ENCODE assay signal across 1 cellular context in genomic region chr3:9791790-9792404, GRCh38.
A peak's percentile ranks its signal among the peaks of the same experiment; 100 is the strongest.
TF ChIP-seq lines count a peak whose summit lies in the region.

No MANE protein-coding gene starts in this region.

TF ChIP-seq in K562, 482 proteins besides CTCF, POLR2A, EP300 and RAD21 (continues in another document):
- TF ChIP-seq MIER1 (IDR thresholded peaks at IDR 0.05; ENCODE audit: low read depth) (peak; percentile 62; the same call in 1 of the 2 replicates), GATAD2B (IDR thresholded peaks at IDR 0.05; ENCODE audit: borderline replicate concordance) (peak; percentile 77; the same call in 1 of the 2 replicates), ZNF316 (IDR thresholded peaks at IDR 0.05) (no peak), FOXM1 (IDR thresholded peaks at IDR 0.05; ENCODE audit: low read depth) (0 out of 2 replicates have a peak, but pooled peaks have one; percentile 24), FOXM1 (CRISPR knock-in tag; IDR thresholded peaks at IDR 0.05; ENCODE audit: low read depth) (no peak), ZNF589 (CRISPR knock-in tag; IDR thresholded peaks at IDR 0.05; ENCODE audit: low read depth) (0 out of 2 replicates have a peak, but pooled peaks have one; percentile 21), PYGO2 (tag; IDR thresholded peaks at IDR 0.05) (0 out of 2 replicates have a peak, but pooled peaks have one; percentile 27), BCL6 (CRISPR knock-in tag; IDR thresholded peaks at IDR 0.05) (0 out of 2 replicates have a peak, but pooled peaks have one; percentile 20), ZNF668 (CRISPR knock-in tag; IDR thresholded peaks at IDR 0.05) (0 out of 2 replicates have a peak, but pooled peaks have one; percentile 24), YBX1 (IDR thresholded peaks at IDR 0.05) (no peak), ZNF780A (CRISPR knock-in tag; IDR thresholded peaks at IDR 0.05) (0 out of 2 replicates have a peak, but pooled peaks have one; percentile 46), HDAC2 (IDR thresholded peaks at IDR 0.05) (peak; percentile 86), CBX1 (IDR thresholded peaks at IDR 0.05; ENCODE audit: low read depth) (peak; percentile 81; the same call in 1 of the 2 replicates), SUPT5H (IDR thresholded peaks at IDR 0.05) (0 out of 2 replicates have a peak, but pooled peaks have one; percentile 66), ARNT (IDR thresholded peaks at IDR 0.05) (peak in 1 of 2 experiments; percentile 68; a peak in 1 of 4 replicates), TEAD1 (CRISPR knock-in tag; IDR thresholded peaks at IDR 0.05) (peak in 1 of 2 experiments; percentile 37; a peak in 1 of 4 replicates), ZNF280B (CRISPR knock-in tag; IDR thresholded peaks at IDR 0.05) (peak; percentile 62; the same call in 1 of the 2 replicates), PHF20 (IDR thresholded peaks at IDR 0.05; ENCODE audit: partially characterized antibody) (peak; percentile 8), ZNF551 (CRISPR knock-in tag; IDR thresholded peaks at IDR 0.05) (0 out of 2 replicates have a peak, but pooled peaks have one; percentile 65), ZNF518B (CRISPR knock-in tag; IDR thresholded peaks at IDR 0.05) (0 out of 2 replicates have a peak, but pooled peaks have one; percentile 46), NBN (IDR thresholded peaks at IDR 0.05; ENCODE audit: low read depth) (0 out of 2 replicates have a peak, but pooled peaks have one; percentile 25), TAF9B (IDR thresholded peaks at IDR 0.05; ENCODE audit: partially characterized antibody) (peak; percentile 50), CHCHD3 (CRISPR knock-in tag; IDR thresholded peaks at IDR 0.05) (0 out of 2 replicates have a peak, but pooled peaks have one; percentile 26), PHF8 (IDR thresholded peaks at IDR 0.05; ENCODE audit: borderline replicate concordance, low read length) (peak; percentile 72; the same call in 1 of the 2 replicates), ZNF592 (IDR thresholded peaks at IDR 0.05) (peak; percentile 55; the same call in 1 of the 2 replicates), KDM1A (IDR thresholded peaks at IDR 0.05) (peak; percentile 90 to 94), ZNF584 (CRISPR knock-in tag; IDR thresholded peaks at IDR 0.05; ENCODE audit: low read depth) (no peak), TEAD4 (IDR thresholded peaks at IDR 0.05; ENCODE audit: low read length) (peak; percentile 25; the same call in 1 of the 2 replicates), TEAD4 (CRISPR knock-in tag; IDR thresholded peaks at IDR 0.05; ENCODE audit: borderline replicate concordance) (no peak)
- TF ChIP-seq, protein P1, sequence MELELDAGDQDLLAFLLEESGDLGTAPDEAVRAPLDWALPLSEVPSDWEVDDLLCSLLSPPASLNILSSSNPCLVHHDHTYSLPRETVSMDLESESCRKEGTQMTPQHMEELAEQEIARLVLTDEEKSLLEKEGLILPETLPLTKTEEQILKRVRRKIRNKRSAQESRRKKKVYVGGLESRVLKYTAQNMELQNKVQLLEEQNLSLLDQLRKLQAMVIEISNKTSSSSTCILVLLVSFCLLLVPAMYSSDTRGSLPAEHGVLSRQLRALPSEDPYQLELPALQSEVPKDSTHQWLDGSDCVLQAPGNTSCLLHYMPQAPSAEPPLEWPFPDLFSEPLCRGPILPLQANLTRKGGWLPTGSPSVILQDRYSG (tag; conservative IDR thresholded peaks at IDR 0.05; ENCODE audit: low read depth): 0 out of 2 replicates have a peak, but pooled peaks have one; percentile 20
- TF ChIP-seq, protein P2, sequence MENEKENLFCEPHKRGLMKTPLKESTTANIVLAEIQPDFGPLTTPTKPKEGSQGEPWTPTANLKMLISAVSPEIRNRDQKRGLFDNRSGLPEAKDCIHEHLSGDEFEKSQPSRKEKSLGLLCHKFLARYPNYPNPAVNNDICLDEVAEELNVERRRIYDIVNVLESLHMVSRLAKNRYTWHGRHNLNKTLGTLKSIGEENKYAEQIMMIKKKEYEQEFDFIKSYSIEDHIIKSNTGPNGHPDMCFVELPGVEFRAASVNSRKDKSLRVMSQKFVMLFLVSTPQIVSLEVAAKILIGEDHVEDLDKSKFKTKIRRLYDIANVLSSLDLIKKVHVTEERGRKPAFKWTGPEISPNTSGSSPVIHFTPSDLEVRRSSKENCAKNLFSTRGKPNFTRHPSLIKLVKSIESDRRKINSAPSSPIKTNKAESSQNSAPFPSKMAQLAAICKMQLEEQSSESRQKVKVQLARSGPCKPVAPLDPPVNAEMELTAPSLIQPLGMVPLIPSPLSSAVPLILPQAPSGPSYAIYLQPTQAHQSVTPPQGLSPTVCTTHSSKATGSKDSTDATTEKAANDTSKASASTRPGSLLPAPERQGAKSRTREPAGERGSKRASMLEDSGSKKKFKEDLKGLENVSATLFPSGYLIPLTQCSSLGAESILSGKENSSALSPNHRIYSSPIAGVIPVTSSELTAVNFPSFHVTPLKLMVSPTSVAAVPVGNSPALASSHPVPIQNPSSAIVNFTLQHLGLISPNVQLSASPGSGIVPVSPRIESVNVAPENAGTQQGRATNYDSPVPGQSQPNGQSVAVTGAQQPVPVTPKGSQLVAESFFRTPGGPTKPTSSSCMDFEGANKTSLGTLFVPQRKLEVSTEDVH (IDR thresholded peaks at IDR 0.05; ENCODE audit: low read depth, partially characterized antibody): peak; percentile 22
- TF ChIP-seq, protein P3, sequence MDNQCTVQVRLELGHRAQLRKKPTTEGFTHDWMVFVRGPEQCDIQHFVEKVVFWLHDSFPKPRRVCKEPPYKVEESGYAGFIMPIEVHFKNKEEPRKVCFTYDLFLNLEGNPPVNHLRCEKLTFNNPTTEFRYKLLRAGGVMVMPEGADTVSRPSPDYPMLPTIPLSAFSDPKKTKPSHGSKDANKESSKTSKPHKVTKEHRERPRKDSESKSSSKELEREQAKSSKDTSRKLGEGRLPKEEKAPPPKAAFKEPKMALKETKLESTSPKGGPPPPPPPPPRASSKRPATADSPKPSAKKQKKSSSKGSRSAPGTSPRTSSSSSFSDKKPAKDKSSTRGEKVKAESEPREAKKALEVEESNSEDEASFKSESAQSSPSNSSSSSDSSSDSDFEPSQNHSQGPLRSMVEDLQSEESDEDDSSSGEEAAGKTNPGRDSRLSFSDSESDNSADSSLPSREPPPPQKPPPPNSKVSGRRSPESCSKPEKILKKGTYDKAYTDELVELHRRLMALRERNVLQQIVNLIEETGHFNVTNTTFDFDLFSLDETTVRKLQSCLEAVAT (IDR thresholded peaks at IDR 0.05): peak in 1 of 2 experiments; percentile 11; a peak in 1 of 4 replicates
- TF ChIP-seq, protein P4, sequence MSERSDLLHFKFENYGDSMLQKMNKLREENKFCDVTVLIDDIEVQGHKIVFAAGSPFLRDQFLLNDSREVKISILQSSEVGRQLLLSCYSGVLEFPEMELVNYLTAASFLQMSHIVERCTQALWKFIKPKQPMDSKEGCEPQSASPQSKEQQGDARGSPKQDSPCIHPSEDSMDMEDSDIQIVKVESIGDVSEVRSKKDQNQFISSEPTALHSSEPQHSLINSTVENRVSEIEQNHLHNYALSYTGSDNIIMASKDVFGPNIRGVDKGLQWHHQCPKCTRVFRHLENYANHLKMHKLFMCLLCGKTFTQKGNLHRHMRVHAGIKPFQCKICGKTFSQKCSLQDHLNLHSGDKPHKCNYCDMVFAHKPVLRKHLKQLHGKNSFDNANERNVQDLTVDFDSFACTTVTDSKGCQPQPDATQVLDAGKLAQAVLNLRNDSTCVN (CRISPR knock-in tag; IDR thresholded peaks at IDR 0.05): 0 out of 2 replicates have a peak, but pooled peaks have one; percentile 41
- TF ChIP-seq, protein P5, sequence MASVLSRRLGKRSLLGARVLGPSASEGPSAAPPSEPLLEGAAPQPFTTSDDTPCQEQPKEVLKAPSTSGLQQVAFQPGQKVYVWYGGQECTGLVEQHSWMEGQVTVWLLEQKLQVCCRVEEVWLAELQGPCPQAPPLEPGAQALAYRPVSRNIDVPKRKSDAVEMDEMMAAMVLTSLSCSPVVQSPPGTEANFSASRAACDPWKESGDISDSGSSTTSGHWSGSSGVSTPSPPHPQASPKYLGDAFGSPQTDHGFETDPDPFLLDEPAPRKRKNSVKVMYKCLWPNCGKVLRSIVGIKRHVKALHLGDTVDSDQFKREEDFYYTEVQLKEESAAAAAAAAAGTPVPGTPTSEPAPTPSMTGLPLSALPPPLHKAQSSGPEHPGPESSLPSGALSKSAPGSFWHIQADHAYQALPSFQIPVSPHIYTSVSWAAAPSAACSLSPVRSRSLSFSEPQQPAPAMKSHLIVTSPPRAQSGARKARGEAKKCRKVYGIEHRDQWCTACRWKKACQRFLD (CRISPR knock-in tag; IDR thresholded peaks at IDR 0.05): peak; percentile 80; the same call in 1 of the 2 replicates
- TF ChIP-seq, protein P6, sequence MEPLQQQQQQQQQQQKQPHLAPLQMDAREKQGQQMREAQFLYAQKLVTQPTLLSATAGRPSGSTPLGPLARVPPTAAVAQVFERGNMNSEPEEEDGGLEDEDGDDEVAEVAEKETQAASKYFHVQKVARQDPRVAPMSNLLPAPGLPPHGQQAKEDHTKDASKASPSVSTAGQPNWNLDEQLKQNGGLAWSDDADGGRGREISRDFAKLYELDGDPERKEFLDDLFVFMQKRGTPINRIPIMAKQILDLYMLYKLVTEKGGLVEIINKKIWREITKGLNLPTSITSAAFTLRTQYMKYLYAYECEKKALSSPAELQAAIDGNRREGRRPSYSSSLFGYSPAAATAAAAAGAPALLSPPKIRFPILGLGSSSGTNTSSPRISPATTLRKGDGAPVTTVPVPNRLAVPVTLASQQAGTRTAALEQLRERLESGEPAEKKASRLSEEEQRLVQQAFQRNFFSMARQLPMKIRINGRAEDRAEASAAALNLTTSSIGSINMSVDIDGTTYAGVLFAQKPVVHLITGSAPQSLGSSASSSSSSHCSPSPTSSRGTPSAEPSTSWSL (CRISPR knock-in tag; IDR thresholded peaks at IDR 0.05; ENCODE audit: borderline replicate concordance): no peak
- TF ChIP-seq, protein P7, sequence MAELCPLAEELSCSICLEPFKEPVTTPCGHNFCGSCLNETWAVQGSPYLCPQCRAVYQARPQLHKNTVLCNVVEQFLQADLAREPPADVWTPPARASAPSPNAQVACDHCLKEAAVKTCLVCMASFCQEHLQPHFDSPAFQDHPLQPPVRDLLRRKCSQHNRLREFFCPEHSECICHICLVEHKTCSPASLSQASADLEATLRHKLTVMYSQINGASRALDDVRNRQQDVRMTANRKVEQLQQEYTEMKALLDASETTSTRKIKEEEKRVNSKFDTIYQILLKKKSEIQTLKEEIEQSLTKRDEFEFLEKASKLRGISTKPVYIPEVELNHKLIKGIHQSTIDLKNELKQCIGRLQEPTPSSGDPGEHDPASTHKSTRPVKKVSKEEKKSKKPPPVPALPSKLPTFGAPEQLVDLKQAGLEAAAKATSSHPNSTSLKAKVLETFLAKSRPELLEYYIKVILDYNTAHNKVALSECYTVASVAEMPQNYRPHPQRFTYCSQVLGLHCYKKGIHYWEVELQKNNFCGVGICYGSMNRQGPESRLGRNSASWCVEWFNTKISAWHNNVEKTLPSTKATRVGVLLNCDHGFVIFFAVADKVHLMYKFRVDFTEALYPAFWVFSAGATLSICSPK (IDR thresholded peaks at IDR 0.05; ENCODE audit: borderline replicate concordance): 0 out of 2 replicates have a peak, but pooled peaks have one; percentile 66
